18 cellular contexts compared by ENCODE assay signal in the genomic region with DNA sequence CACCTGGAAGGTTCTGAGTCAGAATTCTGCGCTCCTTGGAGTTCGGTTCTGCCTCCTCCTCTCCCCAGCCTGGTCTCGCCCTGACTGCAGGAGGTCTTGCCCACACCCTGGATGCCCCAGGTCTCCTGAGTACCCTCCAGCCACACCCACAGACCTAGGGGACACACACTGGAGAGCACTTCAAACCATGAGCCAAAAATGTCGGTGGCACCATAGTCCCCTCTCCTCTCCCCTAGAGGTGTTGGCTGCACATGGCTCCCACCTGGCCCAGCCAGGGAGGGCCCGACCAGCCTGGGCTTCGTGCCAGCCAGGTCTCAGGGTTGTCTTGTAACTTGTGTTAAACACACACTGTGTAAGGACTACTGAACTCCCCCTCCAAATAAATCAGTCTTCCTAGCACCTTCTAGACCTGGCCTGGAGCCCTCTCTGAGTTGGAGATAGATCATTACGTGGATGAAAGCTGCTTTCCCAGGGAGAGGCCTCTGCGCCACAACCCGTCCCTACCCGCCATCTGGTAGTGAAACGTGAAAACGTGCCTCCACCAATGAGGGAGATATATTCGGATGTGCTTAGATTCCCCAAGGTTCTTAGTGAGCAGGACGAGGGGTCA. TPM values are rescaled to one million over a fixed set of nuclear protein-coding genes. Genes with fewer than 3 reads are reported as not detected.
DNase-seq lines count a peak whose midpoint lies in the region; ATAC-seq and TF ChIP-seq lines count a peak whose summit lies in the region.
"Had no signal": no experiment of that assay in that cellular context is flagged by ENCODE, and none has a peak within 500 bp of the region (broad histone marks: within the 10 kb centered on the region; RNA-seq: fewer than 3 reads in every experiment).

No MANE protein-coding gene starts in this region.

- H3K9ac ChIP-seq in neuronal stem cell (ENCODE audit: low read depth, low read length, poor library complexity) (no peak overlapping the region), mammary epithelial cell (ENCODE audit: insufficient read depth, low read length) (no peak overlapping the region)
- H3K9ac ChIP-seq: KMS-11 had no signal

- TF ChIP-seq CTCF in A673 (conservative IDR thresholded peaks at IDR 0.05; ENCODE audit: low read depth, low read length) (no peak), HEK293 (tag by site-specific recombination; IDR thresholded peaks at IDR 0.05) (no peak), esophagus muscularis mucosa (IDR thresholded peaks at IDR 0.05) (no peak), gastrocnemius medialis (IDR thresholded peaks at IDR 0.05 in 4 of 5, conservative IDR thresholded peaks at IDR 0.05 in 1 of 5) (no peak), mammary epithelial cell (conservative IDR thresholded peaks at IDR 0.05 in 1 of 2, IDR thresholded peaks at IDR 0.05 in 1 of 2; ENCODE audit: extremely low read depth in 1 of 2, insufficient read depth in 1 of 2, low read depth in 1 of 2, low read length in 2 of 2) (no peak)

- H3K79me2 ChIP-seq in mammary epithelial cell (ENCODE audit: insufficient read depth, low read length): no peaks in the 10 kb centered on the region

- intact Hi-C loops in A673 (cut with micrococcal nuclease; ENCODE audit: unreplicated experiment): no loop called here
- intact Hi-C loops in esophagus muscularis mucosa (cut with DNase I): no loop called here
- intact Hi-C loops in gastrocnemius medialis (cut with DNase I; ENCODE audit: low total_unique reads): loop anchor here (5.0 kb wide), 1 partner anchor 901 kb away; no protein-coding TSS in a partner anchor
- intact Hi-C loops in mammary epithelial cell (cut with micrococcal nuclease): no loop called here

- no peak overlapping the region for H3K4me3 ChIP-seq in A673 (ENCODE audit: low read depth, low read length, poor library complexity, severe bottlenecking)
- no peak overlapping the region for H3K4me3 ChIP-seq in HEK293 (ENCODE audit: low read depth, low read length)
- H3K4me3 ChIP-seq in esophagus muscularis mucosa: no peak overlapping the region
- no peak overlapping the region for H3K4me3 ChIP-seq in neuronal stem cell (ENCODE audit: low read length in 2 of 2)
- H3K4me3 ChIP-seq in gastrocnemius medialis: no peak overlapping the region
- H3K4me3 ChIP-seq in mammary epithelial cell (replicated peaks in 1 of 3; ENCODE audit: insufficient read depth in 1 of 3, low read depth in 2 of 3, low read length in 3 of 3): no peak overlapping the region
- H3K4me3 ChIP-seq: SJCRH30 had no signal

- H3K27ac ChIP-seq in A673 (ENCODE audit: low read depth, low read length, poor library complexity, severe bottlenecking): peak overlapping the region; percentile 38
- H3K27ac ChIP-seq in HEK293 (ENCODE audit: extremely low read depth, low read depth, low read length): no peak overlapping the region
- peak overlapping the region in 1 of 4 donors; percentile 48 for H3K27ac ChIP-seq in esophagus muscularis mucosa (replicated peaks in 1 of 4)
- H3K27ac ChIP-seq in neuronal stem cell (replicated peaks; ENCODE audit: low read length): no peak overlapping the region
- H3K27ac ChIP-seq in gastrocnemius medialis: no peak overlapping the region
- no peak overlapping the region for H3K27ac ChIP-seq in mammary epithelial cell (ENCODE audit: insufficient read depth, low read depth, low read length)
- H3K27ac ChIP-seq: KMS-11, SJCRH30 had no signal

- H3K79me1 ChIP-seq in neuronal stem cell (ENCODE audit: low read depth, low read length): no peaks in the 10 kb centered on the region

- no peak overlapping the region for H2BK12ac ChIP-seq in neuronal stem cell (ENCODE audit: low read length)

- peaks cover 7% of the 10 kb centered on the region for H3K4me1 ChIP-seq in A673 (ENCODE audit: insufficient read depth, low read length, poor library complexity, severe bottlenecking)
- no peaks in the 10 kb centered on the region for H3K4me1 ChIP-seq in HEK293 (ENCODE audit: control insufficient read depth, insufficient read depth, low read length)
- H3K4me1 ChIP-seq in esophagus muscularis mucosa: peaks cover 4 to 39% (median 31%) of the 10 kb centered on the region in 4 donors
- H3K4me1 ChIP-seq in neuronal stem cell (ENCODE audit: control insufficient read depth in 2 of 2, insufficient read depth in 1 of 2, low read depth in 1 of 2, low read length in 2 of 2): no peaks in the 10 kb centered on the region
- no peaks in the 10 kb centered on the region for H3K4me1 ChIP-seq in gastrocnemius medialis
- no peaks in the 10 kb centered on the region for H3K4me1 ChIP-seq in mammary epithelial cell (ENCODE audit: insufficient read depth, low read length)
- H3K4me1 ChIP-seq: BE2C, SJCRH30 had no signal

- TF ChIP-seq POLR2A in esophagus muscularis mucosa (IDR thresholded peaks at IDR 0.05; ENCODE audit: low read depth): no peak
- TF ChIP-seq POLR2A in gastrocnemius medialis (IDR thresholded peaks at IDR 0.05): no peak

- no peak overlapping the region for H2BK15ac ChIP-seq in neuronal stem cell (ENCODE audit: low read length)

- no peaks in the 10 kb centered on the region for H3K27me3 ChIP-seq in A673 (replicated peaks; ENCODE audit: insufficient read depth, low read depth, low read length, poor library complexity)
- no peaks in the 10 kb centered on the region for H3K27me3 ChIP-seq in esophagus muscularis mucosa
- no peaks in the 10 kb centered on the region for H3K27me3 ChIP-seq in neuronal stem cell (ENCODE audit: control insufficient read depth in 3 of 3, insufficient read depth in 3 of 3, low read depth in 1 of 3, low read length in 3 of 3)
- H3K27me3 ChIP-seq in gastrocnemius medialis: no peaks in the 10 kb centered on the region
- no peaks in the 10 kb centered on the region for H3K27me3 ChIP-seq in mammary epithelial cell (ENCODE audit: insufficient read depth, low read length)
- H3K27me3 ChIP-seq: BE2C, SJCRH30 had no signal

- H4K91ac ChIP-seq in neuronal stem cell (ENCODE audit: low read depth, low read length, poor library complexity): no peak overlapping the region

- no peak for TF ChIP-seq EP300 in esophagus muscularis mucosa (IDR thresholded peaks at IDR 0.05)

- POLR2A ChIA-PET in A673 (lab: Charles Lee; ENCODE audit: low non-redundant PET) (no interaction called here), HEK293 (lab: Yijun Ruan, JAX) (no interaction called here)

- DNase-seq in A673 (ENCODE audit: low spot score) (no peak), esophagus muscularis mucosa (ENCODE audit: extremely low spot score) (peak; percentile 68), neuronal stem cell (ENCODE audit: low spot score) (no peak), gastrocnemius medialis (no peak), mammary epithelial cell (no peak), NCI-H1417 (lab: John Stamatoyannopoulos, UW) (no peak)
- DNase-seq: BE2C; CD4-positive, alpha-beta memory T cell; DND-41; NCI-H1092 treated with DMSO at 0.1 percent for 48 hours; NCI-H187 treated with DMSO at 0.1 percent for 48 hours; NCI-H510A; NK-92 treated with Interleukin-12 subunit alpha and Interleukin-12 subunit beta, amount 100 ng/mL, for 24 hours; OCI-M1; RPMI8226; SJCRH30 had no signal

- H2BK120ac ChIP-seq in neuronal stem cell (ENCODE audit: low read depth, low read length): no peak overlapping the region

- H3K14ac ChIP-seq in neuronal stem cell (ENCODE audit: low read length): no peak overlapping the region

- H3K4me2 ChIP-seq in neuronal stem cell (ENCODE audit: insufficient read depth, low read length, poor library complexity, severe bottlenecking) (no peak overlapping the region), mammary epithelial cell (ENCODE audit: insufficient read depth, low read depth, low read length) (no peak overlapping the region)
- H3K4me2 ChIP-seq: KMS-11 had no signal

- H3K4ac ChIP-seq in neuronal stem cell (ENCODE audit: low read length): no peak overlapping the region

- H3K23ac ChIP-seq in neuronal stem cell (ENCODE audit: low read depth, low read length, poor library complexity): peak overlapping the region; percentile 11

- H3K36me3 ChIP-seq in A673 (ENCODE audit: insufficient read depth, low read length, poor library complexity, severe bottlenecking) (peaks cover 58% of the 10 kb centered on the region), HEK293 (ENCODE audit: control insufficient read depth in 2 of 2, insufficient read depth in 1 of 2, low read length in 2 of 2) (peaks cover 0 to 10% of the 10 kb centered on the region in 2 experiments; a peak in 1 of 3 replicates), esophagus muscularis mucosa (peaks cover 0 to 21% (median 10%) of the 10 kb centered on the region in 4 donors), neuronal stem cell (replicated peaks in 1 of 2; ENCODE audit: control insufficient read depth in 2 of 2, insufficient read depth in 2 of 2, low read length in 2 of 2) (peaks cover 11 to 46% of the 10 kb centered on the region in 2 donors), gastrocnemius medialis (no peaks in the 10 kb centered on the region), mammary epithelial cell (ENCODE audit: insufficient read depth, low read length) (no peaks in the 10 kb centered on the region)
- H3K36me3 ChIP-seq: BE2C had no signal

- no peak for ATAC-seq in gastrocnemius medialis

- BruUV-seq in A673 (replicated peaks; lab: Mats Ljungman, UMichigan): no TSS peak
- no TSS peak for BruUV-seq in mammary epithelial cell (replicated peaks; lab: Mats Ljungman, UMichigan)

- in situ Hi-C loops in gastrocnemius medialis (cut with MboI; ENCODE audit: low sequenced_read_pairs in 4 of 4) (loop anchor here in 2 of 4 donors (5.0 to 10.0 kb wide), 2 partner anchors 136 to 139 kb away; no protein-coding TSS in a partner anchor), mammary epithelial cell (cut with MboI; ENCODE audit: low sequenced_read_pairs in 2 of 2) (loop anchor here in 1 of 2 donors (25.0 kb wide), 1 partner anchor 361 kb away; no protein-coding TSS in a partner anchor)

- H4K20me1 ChIP-seq in mammary epithelial cell (ENCODE audit: insufficient read depth, low read length): no peaks in the 10 kb centered on the region

- no peak overlapping the region for H4K8ac ChIP-seq in neuronal stem cell (ENCODE audit: low read depth, low read length)

- dilution Hi-C loops in mammary epithelial cell (cut with HindIII; ENCODE audit: low sequenced_read_pairs): no loop called here

- no peak overlapping the region for H2AFZ ChIP-seq in neuronal stem cell (ENCODE audit: low read length)
- no peak overlapping the region for H2AFZ ChIP-seq in mammary epithelial cell (ENCODE audit: low read depth, low read length)

- H3K9me3 ChIP-seq in A673 (ENCODE audit: low read depth, low read length, poor library complexity, severe bottlenecking): no peaks in the 10 kb centered on the region
- H3K9me3 ChIP-seq in HEK293 (ENCODE audit: control insufficient read depth, insufficient read depth, low read depth, low read length): no peaks in the 10 kb centered on the region
- no peaks in the 10 kb centered on the region for H3K9me3 ChIP-seq in esophagus muscularis mucosa
- H3K9me3 ChIP-seq in neuronal stem cell (replicated peaks in 1 of 2; ENCODE audit: control insufficient read depth in 2 of 2, insufficient read depth in 1 of 2, low read depth in 1 of 2, low read length in 2 of 2): no peaks in the 10 kb centered on the region
- no peaks in the 10 kb centered on the region for H3K9me3 ChIP-seq in gastrocnemius medialis
- no peaks in the 10 kb centered on the region for H3K9me3 ChIP-seq in mammary epithelial cell (replicated peaks; ENCODE audit: insufficient read depth, low read length)
- H3K9me3 ChIP-seq: BE2C, SJCRH30 had no signal

- H3K18ac ChIP-seq in neuronal stem cell (ENCODE audit: low read length): no peak overlapping the region

- no peak overlapping the region for H2AK5ac ChIP-seq in neuronal stem cell (ENCODE audit: low read depth, low read length)

- CTCF ChIA-PET in A673 (lab: Charles Lee) (no interaction called here), HEK293 (lab: Yijun Ruan, JAX) (interaction anchor here (0.6 kb wide), 1 partner anchor 895 kb away, joined by 4 read pairs; no protein-coding TSS in a partner anchor), mammary epithelial cell (lab: Charles Lee; ENCODE audit: low non-redundant PET) (no interaction called here)

- no peak overlapping the region for H2BK5ac ChIP-seq in neuronal stem cell (ENCODE audit: low read length)

- 84% methylated on average over 13 of the region's 14 CpGs for WGBS in esophagus muscularis mucosa
- WGBS in neuronal stem cell (ENCODE audit: extremely low coverage in 2 of 2, insufficient read length in 2 of 2, insufficient replicate concordance in 1 of 2), 2 donors: no CpG with 5 or more reads among the region's 14 CpGs
- 76% methylated on average over 11 of the region's 14 CpGs for WGBS in mammary epithelial cell (ENCODE audit: low coverage, missing lambda C conversion rate)

RNA-seq across cellular contexts. Expression of a gene that starts 49.9 kb away (rescaled TPM):
- total RNA-seq in A673 (2021) (17.0 and 21.0 TPM in 2 replicates), esophagus muscularis mucosa (100 to 1,000 TPM in 1 of 4 donors, 10 to 100 TPM in 3; 71.4 to 387 (median 94.5) TPM), gastrocnemius medialis (100 to 1,000 TPM in 1 of 4 donors, 10 to 100 TPM in 3; 37.3 to 110 (median 56.8) TPM), mammary epithelial cell (100 to 1,000 TPM in 1 of 2 donors, 10 to 100 TPM in 1; 38.8 to 109 TPM)
- polyA plus RNA-seq in neuronal stem cell (2013, experiment 1 of 2): 40.2 TPM
- polyA plus RNA-seq in neuronal stem cell (2013, experiment 2 of 2): 39.2 TPM
- polyA plus RNA-seq in mammary epithelial cell: 131 TPM
- polyA minus RNA-seq in mammary epithelial cell: 24.0 TPM
